8 cellular contexts compared by ENCODE assay signal in genomic region chr7:50304911-50305621, GRCh38. TPM values are rescaled to one million over a fixed set of nuclear protein-coding genes. Genes with fewer than 3 reads are reported as not detected.
DNase-seq lines count a peak whose midpoint lies in the region; ATAC-seq lines count a peak whose summit lies in the region.

No MANE protein-coding gene starts in this region.

- H4K8ac ChIP-seq in neuronal stem cell (ENCODE audit: low read depth, low read length), result no peak overlapping the region

- POLR2A ChIA-PET in T-cell (lab: Charles Lee), result interaction anchor here (0.6 to 1.7 kb wide), 13 partner anchors 10 to 152 kb away, joined by 3 to 14 read pairs (median 4); no protein-coding TSS in a partner anchor

- H3K27ac ChIP-seq in neuronal stem cell (replicated peaks; ENCODE audit: low read length), result no peak overlapping the region

- DNase-seq in T-cell (peak in 33 of 34 experiments; percentile 28 to 83 (median 70)), neuronal stem cell (ENCODE audit: low spot score) (no peak), hypothalamus (lab: John Stamatoyannopoulos, UW) (no peak), NCI-H1105 (lab: John Stamatoyannopoulos, UW) (no peak), NCI-H345 (lab: John Stamatoyannopoulos, UW) (no peak)
- peak in 1 of 2 donors; percentile 58 for DNase-seq in central memory CD8-positive, alpha-beta T cell (ENCODE audit: low spot score in 2 of 2)

- H3K4me2 ChIP-seq in neuronal stem cell (ENCODE audit: insufficient read depth, low read length, poor library complexity, severe bottlenecking), result peak overlapping the region; percentile 90

- no peak overlapping the region for H3K14ac ChIP-seq in neuronal stem cell (ENCODE audit: low read length)

- no peak overlapping the region for H2BK120ac ChIP-seq in neuronal stem cell (ENCODE audit: low read depth, low read length)

- peak overlapping the region; percentile 96 for H2AFZ ChIP-seq in neuronal stem cell (ENCODE audit: low read length)

- peaks cover 6 to 25% of the 10 kb centered on the region in 2 donors for H3K4me1 ChIP-seq in neuronal stem cell (ENCODE audit: control insufficient read depth in 2 of 2, insufficient read depth in 1 of 2, low read depth in 1 of 2, low read length in 2 of 2)

- H3K9ac ChIP-seq in neuronal stem cell (ENCODE audit: low read depth, low read length, poor library complexity), result no peak overlapping the region

- no peak overlapping the region for H3K18ac ChIP-seq in neuronal stem cell (ENCODE audit: low read length)

- peak overlapping the region in 1 of 2 donors; percentile 100 for H3K27ac Mint-ChIP-seq in T-cell
- peak overlapping the region; percentile 99 for H3K27ac Mint-ChIP-seq in central memory CD8-positive, alpha-beta T cell (ENCODE audit: low read depth)

- H3K23ac ChIP-seq in neuronal stem cell (ENCODE audit: low read depth, low read length, poor library complexity), result no peak overlapping the region

- H2BK12ac ChIP-seq in neuronal stem cell (ENCODE audit: low read length), result no peak overlapping the region

- H3K27me3 Mint-ChIP-seq in T-cell, result no peaks in the 10 kb centered on the region
- H3K27me3 Mint-ChIP-seq in central memory CD8-positive, alpha-beta T cell, result no peaks in the 10 kb centered on the region

- ATAC-seq in GM18873 (IDR thresholded peaks at IDR 0.05; ENCODE audit: low FRiP score, unreplicated experiment) (peak; percentile 47), HG02885 (IDR thresholded peaks at IDR 0.05; ENCODE audit: poor library complexity, unreplicated experiment) (peak; percentile 35), T-cell (replicated peaks in 1 of 4) (peak; percentile 33 to 67 (median 53))
- peak; percentile 66 for ATAC-seq in central memory CD8-positive, alpha-beta T cell (replicated peaks; ENCODE audit: extremely low read depth, poor library complexity, severe bottlenecking)

- H2BK15ac ChIP-seq in neuronal stem cell (ENCODE audit: low read length), result no peak overlapping the region

- H4K91ac ChIP-seq in neuronal stem cell (ENCODE audit: low read depth, low read length, poor library complexity), result no peak overlapping the region

- peaks cover 5 to 47% (median 43%) of the 10 kb centered on the region in 3 experiments for H3K27me3 ChIP-seq in neuronal stem cell (ENCODE audit: control insufficient read depth in 3 of 3, insufficient read depth in 3 of 3, low read depth in 1 of 3, low read length in 3 of 3)

- no peaks in the 10 kb centered on the region for H3K79me1 ChIP-seq in neuronal stem cell (ENCODE audit: low read depth, low read length)

- no peaks in the 10 kb centered on the region for H3K36me3 ChIP-seq in neuronal stem cell (replicated peaks in 1 of 2; ENCODE audit: control insufficient read depth in 2 of 2, insufficient read depth in 2 of 2, low read length in 2 of 2)

- no peak overlapping the region for H2BK5ac ChIP-seq in neuronal stem cell (ENCODE audit: low read length)

- peak overlapping the region; percentile 95 to 99 (median 98) for H3K4me3 Mint-ChIP-seq in T-cell
- peak overlapping the region; percentile 96 for H3K4me3 Mint-ChIP-seq in central memory CD8-positive, alpha-beta T cell

- H3K9me3 ChIP-seq in neuronal stem cell (replicated peaks in 1 of 2; ENCODE audit: control insufficient read depth in 2 of 2, insufficient read depth in 1 of 2, low read depth in 1 of 2, low read length in 2 of 2), result peaks cover 6 to 10% of the 10 kb centered on the region in 2 donors

- H2AK5ac ChIP-seq in neuronal stem cell (ENCODE audit: low read depth, low read length), result no peak overlapping the region

- peaks cover 55 to 70% (median 56%) of the 10 kb centered on the region in 3 donors for H3K4me1 Mint-ChIP-seq in T-cell
- peaks cover 50% of the 10 kb centered on the region for H3K4me1 Mint-ChIP-seq in central memory CD8-positive, alpha-beta T cell

- no CpG with 5 or more reads among the region's 20 CpGs for WGBS in neuronal stem cell (ENCODE audit: extremely low coverage in 2 of 2, insufficient read length in 2 of 2, insufficient replicate concordance in 1 of 2), 2 donors

- H3K4me3 ChIP-seq in neuronal stem cell (ENCODE audit: low read length in 2 of 2), result peak overlapping the region; percentile 62 to 90

- peaks cover 39% of the 10 kb centered on the region for H3K36me3 Mint-ChIP-seq in T-cell
- peaks cover 52% of the 10 kb centered on the region for H3K36me3 Mint-ChIP-seq in central memory CD8-positive, alpha-beta T cell (ENCODE audit: insufficient read depth)

- CTCF ChIA-PET in T-cell (lab: Charles Lee), result interaction anchor here (0.6 to 2.2 kb wide), 13 partner anchors 10 to 102 kb away, joined by 3 to 13 read pairs (median 4); no protein-coding TSS in a partner anchor

- no peak overlapping the region for H3K4ac ChIP-seq in neuronal stem cell (ENCODE audit: low read length)

- no peaks in the 10 kb centered on the region for H3K9me3 Mint-ChIP-seq in T-cell
- H3K9me3 Mint-ChIP-seq in central memory CD8-positive, alpha-beta T cell, result no peaks in the 10 kb centered on the region

RNA-seq across cellular contexts. Expression of gene IKZF1, which starts 0.6 kb away (rescaled TPM):
- 100 to 1,000 TPM; 429 to 525 (median 494) TPM for total RNA-seq in T-cell
- 0.61 TPM for polyA plus RNA-seq in neuronal stem cell (2013, experiment 1 of 2)
- 0.66 TPM for polyA plus RNA-seq in neuronal stem cell (2013, experiment 2 of 2)

Comparison
In these comparisons a context has a peak if more than half of its experiments do, and no peak if none do; other contexts are left out.
1. DNase-seq: peak in T-cell (33 of 34); none in neuronal stem cell (single experiment), hypothalamus (0 of 51), NCI-H1105 (single experiment) and NCI-H345 (single experiment).
2. Peak in every context shown above with its lines, with median percentiles within 50 percentile points of each other: ATAC-seq.